Comparison of ENCODE assay signal across 24 cellular contexts in genomic region chr3:31103181-31103580, GRCh38.
"Had no signal": no experiment of that assay in that cellular context is flagged by ENCODE, and none has a peak within 500 bp of the region (broad histone marks: within the 10 kb centered on the region; RNA-seq: fewer than 3 reads in every experiment).

No MANE protein-coding gene starts in this region.

- ATAC-seq: left colon; left lung; lower lobe of right lung; natural killer cell; right lobe of liver; stimulated activated memory B cell treated with anti-CD40 and anti-IgM and Interleukin-4, amounts not matched to agents 10 μg/mL and 1 μg/mL and 100 μg/mL, for 72 hours; stimulated activated naive CD8-positive, alpha-beta T cell treated with anti-CD3 and anti-CD28 coated beads, Interleukin-15, amount 100 ng/mL, for 72 hours had no signal

- H3K27me3 ChIP-seq: left lung, neural progenitor cell, neutrophil, ovary, right atrium auricular region, right lobe of liver, tibial nerve, upper lobe of left lung, vagina had no signal

- H3K27ac ChIP-seq: left lung, lower lobe of right lung, neural progenitor cell, neutrophil, ovary, right atrium auricular region, right lobe of liver, tibial nerve, upper lobe of left lung, vagina had no signal

- H3K4me1 ChIP-seq: left lung, lower lobe of right lung, right atrium auricular region, right lobe of liver, upper lobe of left lung, vagina had no signal

- H3K4me2 ChIP-seq: neural progenitor cell, smooth muscle cell had no signal

- H3K4me3 Mint-ChIP-seq: mesothelial cell of epicardium; naive B cell; natural killer cell; nephron progenitor cell; neural progenitor cell; stimulated activated memory B cell treated with anti-CD40 and anti-IgM and Interleukin-4, amounts not matched to agents 10 μg/mL and 1 μg/mL and 100 μg/mL, for 72 hours; stimulated activated naive CD8-positive, alpha-beta T cell treated with anti-CD3 and anti-CD28 coated beads, Interleukin-15, amount 100 ng/mL, for 72 hours had no signal

- H3K27ac Mint-ChIP-seq: mesothelial cell of epicardium; naive B cell; natural killer cell; nephron progenitor cell; neural progenitor cell; progenitor cell of endocrine pancreas; stimulated activated memory B cell treated with anti-CD40 and anti-IgM and Interleukin-4, amounts not matched to agents 10 μg/mL and 1 μg/mL and 100 μg/mL, for 72 hours; stimulated activated naive CD8-positive, alpha-beta T cell treated with anti-CD3 and anti-CD28 coated beads, Interleukin-15, amount 100 ng/mL, for 72 hours had no signal

- H3K4me3 ChIP-seq: left lung, lower lobe of right lung, neural progenitor cell, ovary, right atrium auricular region, right lobe of liver, smooth muscle cell, tibial nerve, upper lobe of left lung, vagina had no signal

- H3K27me3 Mint-ChIP-seq: naive B cell; stimulated activated memory B cell treated with anti-CD40 and anti-IgM and Interleukin-4, amounts not matched to agents 10 μg/mL and 1 μg/mL and 100 μg/mL, for 72 hours; stimulated activated naive CD8-positive, alpha-beta T cell treated with anti-CD3 and anti-CD28 coated beads, Interleukin-15, amount 100 ng/mL, for 72 hours had no signal

- DNase-seq: kidney; left colon; left lung; lower lobe of right lung; mammary epithelial cell; mesenchymal stem cell; naive B cell; natural killer cell; nephron progenitor cell; ovary; right lobe of liver; stimulated activated CD4-positive, alpha-beta T cell treated with anti-CD3 and anti-CD28 coated beads, Interleukin-4, amount 100 ng/mL, for 4 hours; stimulated activated naive CD8-positive, alpha-beta T cell treated with anti-CD3 and anti-CD28 coated beads, Interleukin-15, amount 100 ng/mL, for 72 hours; substantia nigra; upper lobe of left lung had no signal

- H3K36me3 ChIP-seq: left lung, lower lobe of right lung, neural progenitor cell, neutrophil, ovary, right atrium auricular region, right lobe of liver, tibial nerve, upper lobe of left lung, vagina had no signal

- H3K9me3 Mint-ChIP-seq: natural killer cell had no signal

- H3K9me3 ChIP-seq: left lung, lower lobe of right lung, neutrophil, ovary, right atrium auricular region, right lobe of liver, tibial nerve, upper lobe of left lung, vagina had no signal

- H3K4me1 Mint-ChIP-seq: naive B cell; natural killer cell; nephron progenitor cell; neural progenitor cell; stimulated activated memory B cell treated with anti-CD40 and anti-IgM and Interleukin-4, amounts not matched to agents 10 μg/mL and 1 μg/mL and 100 μg/mL, for 72 hours had no signal

- H3K9ac ChIP-seq: neural progenitor cell had no signal

- H3K36me3 Mint-ChIP-seq: mesothelial cell of epicardium; naive B cell; natural killer cell; neural progenitor cell; stimulated activated memory B cell treated with anti-CD40 and anti-IgM and Interleukin-4, amounts not matched to agents 10 μg/mL and 1 μg/mL and 100 μg/mL, for 72 hours had no signal
